16 cellular contexts compared by ENCODE assay signal in the genomic region with DNA sequence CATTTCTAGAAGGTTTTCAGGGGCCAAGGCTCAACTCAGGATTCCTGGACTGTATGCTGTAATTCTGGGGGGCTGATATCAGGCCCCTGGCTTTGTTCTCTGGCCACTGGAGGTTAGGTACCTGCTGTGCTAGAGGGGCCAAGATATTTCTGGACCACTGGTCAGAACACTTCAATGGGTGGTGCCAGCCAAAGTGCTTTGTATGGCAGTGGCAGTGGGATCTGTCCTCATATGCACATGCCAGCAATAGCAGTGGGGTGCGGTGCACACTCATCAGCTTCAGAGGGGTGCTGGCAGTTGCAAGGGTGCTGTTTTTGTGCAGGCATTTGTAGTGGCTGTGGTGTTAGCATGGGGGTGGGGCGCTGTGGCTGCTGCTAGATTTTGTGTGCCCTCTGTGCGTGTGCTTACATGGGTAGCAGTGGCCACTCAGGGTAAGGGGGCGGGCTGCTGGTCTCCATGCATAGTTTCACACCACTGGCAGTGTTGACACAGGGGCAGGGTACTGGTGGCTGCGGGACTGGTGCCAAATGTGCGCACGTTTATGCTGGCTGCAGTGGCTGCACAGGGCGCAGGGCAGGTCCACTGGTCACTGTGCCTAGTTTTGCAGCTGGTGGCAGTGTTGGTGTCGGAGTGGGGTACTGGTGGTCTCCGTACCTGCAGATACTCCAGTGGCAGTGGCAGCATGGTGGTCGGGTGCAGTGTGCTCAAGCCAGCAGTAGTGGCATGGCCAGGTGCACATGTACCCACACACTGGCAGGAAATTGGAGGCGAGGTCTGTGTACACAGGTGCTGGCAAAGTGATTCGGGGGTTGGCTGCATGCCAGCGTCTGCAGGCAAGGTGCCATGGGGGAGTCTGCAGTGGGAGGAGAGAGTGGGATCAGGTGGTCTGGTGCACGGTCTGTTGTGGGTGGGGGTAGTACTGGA. TPM values are rescaled to one million over a fixed set of nuclear protein-coding genes. Genes with fewer than 3 reads are reported as not detected.
DNase-seq lines count a peak whose midpoint lies in the region; ATAC-seq and TF ChIP-seq lines count a peak whose summit lies in the region.
"Had no signal": no experiment of that assay in that cellular context is flagged by ENCODE, and none has a peak within 500 bp of the region (broad histone marks: within the 10 kb centered on the region; RNA-seq: fewer than 3 reads in every experiment).

No MANE protein-coding gene starts in this region.

- H4K20me1 ChIP-seq in OCI-LY1 (ENCODE audit: insufficient read depth, low read length) = no peaks in the 10 kb centered on the region
- H4K20me1 ChIP-seq in PC-3 (ENCODE audit: low read length) = no peaks in the 10 kb centered on the region

- peak overlapping the region; percentile 28 for H3K27ac ChIP-seq in OCI-LY1 (ENCODE audit: low read depth, low read length, poor library complexity, severe bottlenecking)
- no peak overlapping the region for H3K27ac ChIP-seq in PC-3 (ENCODE audit: low read length)
- H3K27ac ChIP-seq: BLaER1 treated with 17β-estradiol and CSF1 and Interleukin-3, amounts not matched to agents 10 nM and 100 nM; right lobe of liver had no signal

- H3K36me3 ChIP-seq in OCI-LY1 (ENCODE audit: insufficient read depth, low read length) = peaks cover 86% of the 10 kb centered on the region
- peaks cover 78% of the 10 kb centered on the region for H3K36me3 ChIP-seq in PC-3 (ENCODE audit: low read depth, low read length)

- H3K27ac Mint-ChIP-seq in neural crest cell (ENCODE audit: unreplicated experiment) = peak overlapping the region; percentile 69
- H3K27ac Mint-ChIP-seq: natural killer cell; stimulated activated naive CD8-positive, alpha-beta T cell treated with anti-CD3 and anti-CD28 coated beads, Interleukin-15, amount 100 ng/mL, for 72 hours had no signal

- BruUV-seq in PC-3 (replicated peaks; lab: Mats Ljungman, UMichigan) = no TSS peak

- H3K9ac ChIP-seq in OCI-LY1 (ENCODE audit: low read length) (no peak overlapping the region), PC-3 (ENCODE audit: low read length) (no peak overlapping the region)
- H3K9ac ChIP-seq: BLaER1 treated with 17β-estradiol and CSF1 and Interleukin-3, amounts not matched to agents 10 nM and 100 nM had no signal

- H3K4me3 Mint-ChIP-seq in neural crest cell = no peak overlapping the region
- H3K4me3 Mint-ChIP-seq: natural killer cell; stimulated activated naive CD8-positive, alpha-beta T cell treated with anti-CD3 and anti-CD28 coated beads, Interleukin-15, amount 100 ng/mL, for 72 hours had no signal

- intact Hi-C loops in PC-3 (cut with micrococcal nuclease) = no loop called here

- H3K4me2 ChIP-seq in OCI-LY1 (ENCODE audit: low read length) = no peak overlapping the region
- no peak overlapping the region for H3K4me2 ChIP-seq in PC-3 (ENCODE audit: low read length)

- DNase-seq in DMS79 treated with DMSO at 0.1 percent for 48 hours (lab: John Stamatoyannopoulos, UW) = peak; percentile 95
- DNase-seq in NCI-H187 (lab: John Stamatoyannopoulos, UW) = peak; percentile 63 to 66
- DNase-seq in neural crest cell (ENCODE audit: low read depth, low spot score) = no peak
- DNase-seq in PC-3 = no peak
- DNase-seq: activated T-cell treated with anti-CD3 and anti-CD28 coated beads, Interleukin-2, amount 50 U/mL, for 1 hour; effector CD8-positive, alpha-beta T cell; foreskin melanocyte; islet precursor cell; natural killer cell; right lobe of liver; stimulated activated naive CD8-positive, alpha-beta T cell treated with anti-CD3 and anti-CD28 coated beads, Interleukin-15, amount 100 ng/mL, for 72 hours had no signal

- H3K27me3 Mint-ChIP-seq in neural crest cell (ENCODE audit: low read depth) = no peaks in the 10 kb centered on the region
- H3K27me3 Mint-ChIP-seq: stimulated activated naive CD8-positive, alpha-beta T cell treated with anti-CD3 and anti-CD28 coated beads, Interleukin-15, amount 100 ng/mL, for 72 hours had no signal

- H3F3A ChIP-seq in OCI-LY1 (ENCODE audit: insufficient read depth, low read length) (no peaks in the 10 kb centered on the region), PC-3 (ENCODE audit: low read length, unreplicated experiment) (no peaks in the 10 kb centered on the region)

- TF ChIP-seq CTCF in OCI-LY1 (IDR thresholded peaks at IDR 0.05; ENCODE audit: low read length) = no peak
- TF ChIP-seq CTCF in neural crest cell (conservative IDR thresholded peaks at IDR 0.05) = no peak
- TF ChIP-seq CTCF in PC-3 (conservative IDR thresholded peaks at IDR 0.05; ENCODE audit: low read depth, low read length) = no peak

- H3K9me3 ChIP-seq in OCI-LY1 (ENCODE audit: low read length) = no peaks in the 10 kb centered on the region
- no peaks in the 10 kb centered on the region for H3K9me3 ChIP-seq in PC-3 (ENCODE audit: low read length)
- H3K9me3 ChIP-seq: right lobe of liver had no signal

- CTCF ChIA-PET in PC-3 (lab: Charles Lee) = no interaction called here

- H3K9me2 ChIP-seq in OCI-LY1 (ENCODE audit: low read depth, low read length) (no peaks in the 10 kb centered on the region), PC-3 (replicated peaks; ENCODE audit: low read length) (no peaks in the 10 kb centered on the region)

- POLR2A ChIA-PET in PC-3 (lab: Charles Lee; ENCODE audit: unreplicated experiment) = no interaction called here

- no peaks in the 10 kb centered on the region for H3K4me1 Mint-ChIP-seq in neural crest cell

- H3K79me2 ChIP-seq in OCI-LY1 (ENCODE audit: insufficient read depth, low read length) (no peaks in the 10 kb centered on the region), PC-3 (ENCODE audit: low read length) (no peaks in the 10 kb centered on the region)

- no peaks in the 10 kb centered on the region for H3K9me3 Mint-ChIP-seq in neural crest cell
- H3K9me3 Mint-ChIP-seq: natural killer cell had no signal

- H2AFZ ChIP-seq in OCI-LY1 (ENCODE audit: low read length) (no peak overlapping the region), PC-3 (ENCODE audit: low read length) (no peak overlapping the region)

- no peaks in the 10 kb centered on the region for H3K27me3 ChIP-seq in OCI-LY1 (ENCODE audit: insufficient read depth, low read length)
- H3K27me3 ChIP-seq in PC-3 (ENCODE audit: low read length) = no peaks in the 10 kb centered on the region
- H3K27me3 ChIP-seq: BLaER1 treated with 17β-estradiol and CSF1 and Interleukin-3, amounts not matched to agents 10 nM and 100 nM; right lobe of liver had no signal

- peaks cover 34% of the 10 kb centered on the region for H3K36me3 Mint-ChIP-seq in neural crest cell (ENCODE audit: low read depth)

- peaks cover 9% of the 10 kb centered on the region for H3K4me1 ChIP-seq in OCI-LY1 (ENCODE audit: insufficient read depth, low read length, severe bottlenecking)
- H3K4me1 ChIP-seq in PC-3 (ENCODE audit: insufficient read depth, low read length) = no peaks in the 10 kb centered on the region
- H3K4me1 ChIP-seq: right lobe of liver had no signal

- no peak overlapping the region for H3K4me3 ChIP-seq in OCI-LY1 (ENCODE audit: low read depth, low read length, poor library complexity, severe bottlenecking)
- H3K4me3 ChIP-seq in PC-3 (ENCODE audit: low read length) = no peak overlapping the region
- H3K4me3 ChIP-seq: BLaER1 treated with 17β-estradiol and CSF1 and Interleukin-3, amounts not matched to agents 10 nM and 100 nM; right lobe of liver had no signal

- ATAC-seq in PC-3 (no peak), GM21360 (IDR thresholded peaks at IDR 0.05; ENCODE audit: unreplicated experiment) (no peak), HG03045 (IDR thresholded peaks at IDR 0.05; ENCODE audit: unreplicated experiment) (no peak), GM21515 (IDR thresholded peaks at IDR 0.05; ENCODE audit: unreplicated experiment) (no peak)
- ATAC-seq: natural killer cell; stimulated activated naive CD8-positive, alpha-beta T cell treated with anti-CD3 and anti-CD28 coated beads, Interleukin-15, amount 100 ng/mL, for 72 hours had no signal

RNA-seq across cellular contexts. Expression of gene NOPCHAP1, which starts 12.6 kb away (rescaled TPM):
- total RNA-seq in neural crest cell (26.0 and 26.1 TPM in 2 replicates), PC-3 (2014; rRNA removed) (21.8 and 37.8 TPM in 2 replicates)

RNA-seq across cellular contexts. Expression of gene SLC41A2, which starts 40.6 kb away (rescaled TPM):
- total RNA-seq in neural crest cell (1.9 and 3.8 TPM in 2 replicates), PC-3 (2014; rRNA removed) (16.3 and 20.4 TPM in 2 replicates)

Comparison
In these comparisons a context has a peak if more than half of its experiments do, and no peak if none do; other contexts are left out.
1. DNase-seq: peak in DMS79 treated with DMSO at 0.1 percent for 48 hours (single experiment) and NCI-H187 (2 of 2); none in neural crest cell (single experiment) and PC-3 (single experiment).